Comparison of ENCODE assay signal across 15 cellular contexts in the genomic region with DNA sequence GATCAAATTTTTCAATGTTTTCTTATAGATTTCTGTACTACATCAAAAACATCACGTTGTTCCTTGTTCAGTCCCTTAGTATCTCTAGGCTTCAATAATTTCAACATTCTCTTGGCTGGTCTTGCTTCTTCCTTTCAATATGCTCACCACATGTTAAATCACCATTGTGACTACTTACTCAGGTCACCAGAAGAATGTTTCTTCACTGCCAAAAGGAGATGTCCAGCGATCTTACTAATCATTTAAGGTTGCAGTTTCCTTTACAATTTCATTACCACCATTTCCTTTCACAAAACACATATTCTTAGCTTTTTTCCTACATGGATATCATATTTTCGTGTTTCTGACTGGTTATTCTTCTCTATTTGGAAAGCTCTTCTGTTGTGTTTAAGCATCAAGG.
A peak's percentile ranks its signal among the peaks of the same experiment; 100 is the strongest.
DNase-seq lines count a peak whose midpoint lies in the region; ATAC-seq, FAIRE-seq and TF ChIP-seq lines count a peak whose summit lies in the region.
"Had no signal": no experiment of that assay in that cellular context is flagged by ENCODE, and none has a peak within 500 bp of the region (broad histone marks: within the 10 kb centered on the region; RNA-seq: fewer than 3 reads in every experiment).

No MANE protein-coding gene starts in this region.

- WGBS in pancreas, 2 donors = 30 to 53% methylated on average over 3 of the region's 3 CpGs

- DNase-seq in left ventricle myocardium superior (no peak), left cardiac atrium (no peak), astrocyte (ENCODE audit: low read depth) (peak; percentile 97), fibroblast of the conjunctiva (ENCODE audit: low read depth) (peak; percentile 85), substantia nigra (lab: John Stamatoyannopoulos, UW) (no peak), SKM-1 treated with dmso at 0.1 percent for 144 hours (lab: John Stamatoyannopoulos, UW; ENCODE audit: unreplicated experiment) (no peak), pancreas (no peak)
- no peak for DNase-seq in activated naive CD4-positive, alpha-beta T cell treated with anti-CD3 and anti-CD28 coated beads, Interleukin-2, amount 10 ng/mL, durations not matched to agents 7 days and 5 days
- DNase-seq: activated CD4-positive, alpha-beta T cell treated with anti-CD3 and anti-CD28 coated beads for 36 hours; activated T-cell treated with anti-CD3 and anti-CD28 coated beads, Interleukin-2, amount 50 U/mL, for 4 hours; adrenal gland; effector memory CD4-positive, alpha-beta T cell; hypothalamus had no signal

- no peaks in the 10 kb centered on the region for H3K27me3 ChIP-seq in astrocyte (ENCODE audit: insufficient read depth, low read length)
- H3K27me3 ChIP-seq in pancreas = no peaks in the 10 kb centered on the region
- H3K27me3 ChIP-seq: adrenal gland had no signal

- H3K27ac Mint-ChIP-seq in astrocyte (ENCODE audit: unreplicated experiment) = no peak overlapping the region
- no peak overlapping the region for H3K27ac Mint-ChIP-seq in activated naive CD4-positive, alpha-beta T cell treated with anti-CD3 and anti-CD28 coated beads, Interleukin-2, amount 10 ng/mL, durations not matched to agents 7 days and 5 days
- H3K27ac Mint-ChIP-seq: activated CD4-positive, alpha-beta T cell treated with anti-CD3 and anti-CD28 coated beads for 36 hours; T-helper 1 cell treated with Interleukin-12 subunit alpha and Interleukin-12 subunit beta and Interleukin-4 antibody, amounts not matched to agents 30 μg/mL and 1 μg/mL, for 36 hours had no signal

- FAIRE-seq in astrocyte (lab: Jason Lieb, UNC) (peak; percentile 99), pancreas (lab: Jason Lieb, UNC) (no peak)

- peaks cover 9% of the 10 kb centered on the region for H3K4me1 Mint-ChIP-seq in astrocyte (ENCODE audit: low read depth, unreplicated experiment)
- H3K4me1 Mint-ChIP-seq in activated naive CD4-positive, alpha-beta T cell treated with anti-CD3 and anti-CD28 coated beads, Interleukin-2, amount 10 ng/mL, durations not matched to agents 7 days and 5 days = no peaks in the 10 kb centered on the region
- H3K4me1 Mint-ChIP-seq: activated CD4-positive, alpha-beta T cell treated with anti-CD3 and anti-CD28 coated beads for 36 hours had no signal

- peak overlapping the region; percentile 63 for H3K4me2 ChIP-seq in astrocyte (ENCODE audit: low read length)

- H3K79me2 ChIP-seq in astrocyte (ENCODE audit: insufficient read depth, low read length) = no peaks in the 10 kb centered on the region

- H3K4me3 Mint-ChIP-seq in astrocyte (ENCODE audit: unreplicated experiment) = no peak overlapping the region
- H3K4me3 Mint-ChIP-seq in activated naive CD4-positive, alpha-beta T cell treated with anti-CD3 and anti-CD28 coated beads, Interleukin-2, amount 10 ng/mL, durations not matched to agents 7 days and 5 days = no peak overlapping the region
- H3K4me3 Mint-ChIP-seq: activated CD4-positive, alpha-beta T cell treated with anti-CD3 and anti-CD28 coated beads for 36 hours; activated T-cell treated with anti-CD3 and anti-CD28 coated beads, Interleukin-2, amount 50 U/mL, for 4 hours; T-helper 1 cell treated with Interleukin-12 subunit alpha and Interleukin-12 subunit beta and Interleukin-4 antibody, amounts not matched to agents 30 μg/mL and 1 μg/mL, for 36 hours had no signal

- no peaks in the 10 kb centered on the region for H3K9me3 Mint-ChIP-seq in astrocyte (ENCODE audit: unreplicated experiment)
- H3K9me3 Mint-ChIP-seq in activated naive CD4-positive, alpha-beta T cell treated with anti-CD3 and anti-CD28 coated beads, Interleukin-2, amount 10 ng/mL, durations not matched to agents 7 days and 5 days = peaks cover 1% of the 10 kb centered on the region
- H3K9me3 Mint-ChIP-seq: T-helper 1 cell treated with Interleukin-12 subunit alpha and Interleukin-12 subunit beta and Interleukin-4 antibody, amounts not matched to agents 30 μg/mL and 1 μg/mL, for 36 hours had no signal

- H4K20me1 ChIP-seq in astrocyte (ENCODE audit: insufficient read depth, low read length) = no peaks in the 10 kb centered on the region

- intact Hi-C loops in left ventricle myocardium superior (cut with micrococcal nuclease) (no loop called here), left cardiac atrium (cut with DNase I) (no loop called here), pancreas (cut with DNase I) (no loop called here)

- no peaks in the 10 kb centered on the region for H3K27me3 Mint-ChIP-seq in astrocyte (ENCODE audit: low read depth, unreplicated experiment)
- H3K27me3 Mint-ChIP-seq in activated naive CD4-positive, alpha-beta T cell treated with anti-CD3 and anti-CD28 coated beads, Interleukin-2, amount 10 ng/mL, durations not matched to agents 7 days and 5 days = no peaks in the 10 kb centered on the region
- H3K27me3 Mint-ChIP-seq: activated CD4-positive, alpha-beta T cell treated with anti-CD3 and anti-CD28 coated beads for 36 hours had no signal

- no peak overlapping the region for H2AFZ ChIP-seq in astrocyte (ENCODE audit: low read depth, low read length)

- ATAC-seq in left ventricle myocardium superior (peak; percentile 57), left cardiac atrium (no peak), pancreas (no peak)
- ATAC-seq: activated CD4-positive, alpha-beta T cell treated with anti-CD3 and anti-CD28 coated beads for 36 hours; activated T-cell treated with anti-CD3 and anti-CD28 coated beads, Interleukin-2, amount 50 U/mL, for 4 hours had no signal

- H3K4me3 ChIP-seq in astrocyte (ENCODE audit: insufficient read depth, low read depth, low read length) (no peak overlapping the region), pancreas (no peak overlapping the region)
- H3K4me3 ChIP-seq: adrenal gland, thoracic aorta had no signal

- H3K27ac ChIP-seq in astrocyte (ENCODE audit: low read depth, low read length) = peak overlapping the region; percentile 58
- no peak overlapping the region for H3K27ac ChIP-seq in substantia nigra (ENCODE audit: low read depth, low read length, poor library complexity, severe bottlenecking)
- H3K27ac ChIP-seq in pancreas = no peak overlapping the region
- H3K27ac ChIP-seq: adrenal gland, thoracic aorta had no signal

- CTCF ChIA-PET in activated naive CD4-positive, alpha-beta T cell treated with anti-CD3 and anti-CD28 coated beads, Interleukin-2, amount 10 ng/mL, durations not matched to agents 7 days and 5 days (lab: Charles Lee) = no interaction called here

- H3K9me3 ChIP-seq in astrocyte (ENCODE audit: insufficient read depth, low read depth, low read length) (no peaks in the 10 kb centered on the region), pancreas (no peaks in the 10 kb centered on the region)
- H3K9me3 ChIP-seq: adrenal gland, thoracic aorta had no signal

- TF ChIP-seq CTCF in astrocyte (IDR thresholded peaks at IDR 0.05; ENCODE audit: insufficient read depth, low read depth, low read length) = no peak
- TF ChIP-seq CTCF in pancreas (IDR thresholded peaks at IDR 0.05) = no peak

- no peak overlapping the region for H3K9ac ChIP-seq in astrocyte (ENCODE audit: low read length)

- H3K36me3 Mint-ChIP-seq in astrocyte (ENCODE audit: low read depth, unreplicated experiment) = peaks cover 3% of the 10 kb centered on the region
- H3K36me3 Mint-ChIP-seq in activated naive CD4-positive, alpha-beta T cell treated with anti-CD3 and anti-CD28 coated beads, Interleukin-2, amount 10 ng/mL, durations not matched to agents 7 days and 5 days = no peaks in the 10 kb centered on the region

- H3K4me1 ChIP-seq in astrocyte (ENCODE audit: insufficient read depth, low read length) = peaks cover 24% of the 10 kb centered on the region
- H3K4me1 ChIP-seq in pancreas = no peaks in the 10 kb centered on the region
- H3K4me1 ChIP-seq: adrenal gland had no signal

- H3K36me3 ChIP-seq in astrocyte (ENCODE audit: insufficient read depth, low read length) = peaks cover 13% of the 10 kb centered on the region
- no peaks in the 10 kb centered on the region for H3K36me3 ChIP-seq in pancreas
- H3K36me3 ChIP-seq: adrenal gland, thoracic aorta had no signal

Comparison
In these comparisons a context has a peak if more than half of its experiments do, and no peak if none do; other contexts are left out.
1. DNase-seq: peak in astrocyte (single experiment) and fibroblast of the conjunctiva (single experiment); none in left ventricle myocardium superior (single experiment), left cardiac atrium (single experiment), activated naive CD4-positive, alpha-beta T cell treated with anti-CD3 and anti-CD28 coated beads, Interleukin-2, amount 10 ng/mL, durations not matched to agents 7 days and 5 days (single experiment), substantia nigra (0 of 49), SKM-1 treated with dmso at 0.1 percent for 144 hours (single experiment) and pancreas (0 of 6).